ENCODE assay signal across 1 cellular context in the genomic region with DNA sequence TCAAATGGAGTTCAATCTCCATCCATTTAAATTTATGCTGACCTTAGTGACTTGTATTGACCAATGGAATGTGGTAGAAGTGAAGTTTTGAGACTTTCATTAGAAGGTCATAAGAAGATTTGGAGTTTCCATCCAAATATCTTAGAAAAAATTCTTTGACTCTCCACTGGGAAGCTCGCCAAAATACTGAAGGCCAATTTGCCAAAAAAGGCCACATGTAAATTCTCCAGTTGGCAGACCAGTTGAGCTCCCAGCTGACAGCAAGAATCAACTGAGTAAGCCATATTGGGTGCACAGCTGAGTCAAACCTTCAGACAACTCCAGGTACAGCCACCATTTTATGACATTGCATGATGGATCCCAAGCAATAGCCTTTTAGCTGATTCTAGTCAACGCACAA.
TF ChIP-seq lines count a peak whose summit lies in the region.

No MANE protein-coding gene starts in this region.

TF ChIP-seq in SK-N-SH, 30 proteins besides CTCF, POLR2A, EP300 and RAD21 (continued from another document):
- TF ChIP-seq, protein P1, sequence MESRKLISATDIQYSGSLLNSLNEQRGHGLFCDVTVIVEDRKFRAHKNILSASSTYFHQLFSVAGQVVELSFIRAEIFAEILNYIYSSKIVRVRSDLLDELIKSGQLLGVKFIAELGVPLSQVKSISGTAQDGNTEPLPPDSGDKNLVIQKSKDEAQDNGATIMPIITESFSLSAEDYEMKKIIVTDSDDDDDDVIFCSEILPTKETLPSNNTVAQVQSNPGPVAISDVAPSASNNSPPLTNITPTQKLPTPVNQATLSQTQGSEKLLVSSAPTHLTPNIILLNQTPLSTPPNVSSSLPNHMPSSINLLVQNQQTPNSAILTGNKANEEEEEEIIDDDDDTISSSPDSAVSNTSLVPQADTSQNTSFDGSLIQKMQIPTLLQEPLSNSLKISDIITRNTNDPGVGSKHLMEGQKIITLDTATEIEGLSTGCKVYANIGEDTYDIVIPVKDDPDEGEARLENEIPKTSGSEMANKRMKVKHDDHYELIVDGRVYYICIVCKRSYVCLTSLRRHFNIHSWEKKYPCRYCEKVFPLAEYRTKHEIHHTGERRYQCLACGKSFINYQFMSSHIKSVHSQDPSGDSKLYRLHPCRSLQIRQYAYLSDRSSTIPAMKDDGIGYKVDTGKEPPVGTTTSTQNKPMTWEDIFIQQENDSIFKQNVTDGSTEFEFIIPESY (IDR thresholded peaks at IDR 0.05; ENCODE audit: borderline replicate concordance, low read depth), result no peak
- TF ChIP-seq, protein P2, sequence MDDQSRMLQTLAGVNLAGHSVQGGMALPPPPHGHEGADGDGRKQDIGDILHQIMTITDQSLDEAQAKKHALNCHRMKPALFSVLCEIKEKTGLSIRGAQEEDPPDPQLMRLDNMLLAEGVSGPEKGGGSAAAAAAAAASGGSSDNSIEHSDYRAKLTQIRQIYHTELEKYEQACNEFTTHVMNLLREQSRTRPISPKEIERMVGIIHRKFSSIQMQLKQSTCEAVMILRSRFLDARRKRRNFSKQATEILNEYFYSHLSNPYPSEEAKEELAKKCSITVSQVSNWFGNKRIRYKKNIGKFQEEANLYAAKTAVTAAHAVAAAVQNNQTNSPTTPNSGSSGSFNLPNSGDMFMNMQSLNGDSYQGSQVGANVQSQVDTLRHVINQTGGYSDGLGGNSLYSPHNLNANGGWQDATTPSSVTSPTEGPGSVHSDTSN (IDR thresholded peaks at IDR 0.05), result peak; percentile 77; the same call in 1 of the 2 replicates
- TF ChIP-seq ELF1 (IDR thresholded peaks at IDR 0.05), result no peak
- no peak for TF ChIP-seq GABPA (IDR thresholded peaks at IDR 0.05; ENCODE audit: low read depth)
- no peak for TF ChIP-seq SMC3 (IDR thresholded peaks at IDR 0.05; ENCODE audit: low read depth, low read length)
- no peak for TF ChIP-seq MXI1 (IDR thresholded peaks at IDR 0.05; ENCODE audit: low read depth, low read length)
- no peak for TF ChIP-seq EZH2phosphoT487 (IDR thresholded peaks at IDR 0.05; ENCODE audit: borderline replicate concordance, low read depth)
- peak; percentile 19 for TF ChIP-seq JUND (IDR thresholded peaks at IDR 0.05)
- TF ChIP-seq TEAD4 (IDR thresholded peaks at IDR 0.05; ENCODE audit: borderline replicate concordance, insufficient read depth), result no peak
- TF ChIP-seq TAF1 (IDR thresholded peaks at IDR 0.05; ENCODE audit: borderline replicate concordance, low read depth, low read length), result no peak
- no peak for TF ChIP-seq REST (IDR thresholded peaks at IDR 0.05; ENCODE audit: low read depth, low read length)
- TF ChIP-seq RCOR1 (IDR thresholded peaks at IDR 0.05; ENCODE audit: low read length), result no peak
- TF ChIP-seq MAX (IDR thresholded peaks at IDR 0.05; ENCODE audit: low read depth), result no peak
- no peak for TF ChIP-seq IRF3 (IDR thresholded peaks at IDR 0.05; ENCODE audit: low read depth, low read length)
- TF ChIP-seq FOXJ3 (CRISPR knock-in tag; IDR thresholded peaks at IDR 0.05), result no peak
- no peak for TF ChIP-seq GATA2 (CRISPR knock-in tag; IDR thresholded peaks at IDR 0.05)
- TF ChIP-seq SIN3A (IDR thresholded peaks at IDR 0.05; ENCODE audit: borderline replicate concordance, low read depth, low read length), result no peak
- no peak for TF ChIP-seq CHD2 (IDR thresholded peaks at IDR 0.05; ENCODE audit: low read length, partially characterized antibody)
- TF ChIP-seq YY1 (IDR thresholded peaks at IDR 0.05; ENCODE audit: low read depth), result no peak
- TF ChIP-seq POLR2AphosphoS5 (IDR thresholded peaks at IDR 0.05; ENCODE audit: low read depth, low read length), result no peak
- TF ChIP-seq MEF2A (IDR thresholded peaks at IDR 0.05; ENCODE audit: borderline replicate concordance, low read depth), result no peak
- no peak for TF ChIP-seq FOXM1 (IDR thresholded peaks at IDR 0.05; ENCODE audit: low read depth)
- no peak for TF ChIP-seq FOSL2 (IDR thresholded peaks at IDR 0.05; ENCODE audit: borderline replicate concordance, low read depth)
- no peak for TF ChIP-seq NRF1 (IDR thresholded peaks at IDR 0.05; ENCODE audit: low read depth, low read length)
- TF ChIP-seq, protein P3, sequence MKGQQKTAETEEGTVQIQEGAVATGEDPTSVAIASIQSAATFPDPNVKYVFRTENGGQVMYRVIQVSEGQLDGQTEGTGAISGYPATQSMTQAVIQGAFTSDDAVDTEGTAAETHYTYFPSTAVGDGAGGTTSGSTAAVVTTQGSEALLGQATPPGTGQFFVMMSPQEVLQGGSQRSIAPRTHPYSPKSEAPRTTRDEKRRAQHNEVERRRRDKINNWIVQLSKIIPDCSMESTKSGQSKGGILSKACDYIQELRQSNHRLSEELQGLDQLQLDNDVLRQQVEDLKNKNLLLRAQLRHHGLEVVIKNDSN (IDR thresholded peaks at IDR 0.05; ENCODE audit: borderline replicate concordance, low read depth), result no peak
- TF ChIP-seq RXRA (IDR thresholded peaks at IDR 0.05; ENCODE audit: borderline replicate concordance, low read depth), result no peak
